Comparison of ENCODE assay signal across 1 cellular context in the genomic region with DNA sequence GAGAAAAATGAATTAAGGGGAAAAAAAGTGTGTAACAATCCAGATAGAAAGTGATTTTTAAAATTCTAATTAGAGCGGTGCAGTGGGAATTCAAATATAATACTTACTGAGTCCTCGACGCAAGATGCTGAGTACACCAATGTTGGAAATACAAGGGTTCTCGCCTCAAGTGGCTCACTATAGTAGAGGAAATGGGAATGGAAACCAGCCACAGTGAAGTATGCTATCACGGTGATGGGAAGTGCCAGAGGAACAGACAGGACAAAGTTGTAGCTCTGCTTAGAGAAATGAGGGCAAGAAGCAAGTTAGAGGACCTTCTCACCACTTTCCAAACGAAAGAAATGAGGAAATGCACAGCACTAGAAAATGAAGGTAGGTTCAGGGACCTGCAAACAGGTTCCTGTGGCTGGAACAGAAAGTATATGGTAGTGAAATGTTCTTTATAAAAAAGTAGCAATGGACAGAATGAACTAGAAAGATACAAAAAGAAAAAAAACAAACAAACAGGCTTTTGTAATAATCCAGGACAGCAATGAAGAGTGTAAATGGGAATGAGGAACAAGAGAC.
TF ChIP-seq lines count a peak whose summit lies in the region.

No MANE protein-coding gene starts in this region.

TF ChIP-seq in HEK293, 187 proteins besides CTCF, POLR2A, EP300 and RAD21:
- TF ChIP-seq ZNF274 (IDR thresholded peaks at IDR 0.05; ENCODE audit: low read length) (no peak), ZNF274 (tag by site-specific recombination; IDR thresholded peaks at IDR 0.05; ENCODE audit: borderline replicate concordance) (no peak), ZNF366 (tag by site-specific recombination; conservative IDR thresholded peaks at IDR 0.05) (peak; percentile 42; the same call in 1 of the 2 replicates), ZNF112 (tag by site-specific recombination; IDR thresholded peaks at IDR 0.05) (no peak), ZNF521 (tag by site-specific recombination; IDR thresholded peaks at IDR 0.05) (no peak), SCRT2 (tag by site-specific recombination; IDR thresholded peaks at IDR 0.05) (peak; percentile 97), SCRT1 (tag by site-specific recombination; IDR thresholded peaks at IDR 0.05; ENCODE audit: borderline replicate concordance) (peak; percentile 78), PRDM1 (tag by site-specific recombination; IDR thresholded peaks at IDR 0.05) (peak; percentile 85)
- TF ChIP-seq, protein P1, sequence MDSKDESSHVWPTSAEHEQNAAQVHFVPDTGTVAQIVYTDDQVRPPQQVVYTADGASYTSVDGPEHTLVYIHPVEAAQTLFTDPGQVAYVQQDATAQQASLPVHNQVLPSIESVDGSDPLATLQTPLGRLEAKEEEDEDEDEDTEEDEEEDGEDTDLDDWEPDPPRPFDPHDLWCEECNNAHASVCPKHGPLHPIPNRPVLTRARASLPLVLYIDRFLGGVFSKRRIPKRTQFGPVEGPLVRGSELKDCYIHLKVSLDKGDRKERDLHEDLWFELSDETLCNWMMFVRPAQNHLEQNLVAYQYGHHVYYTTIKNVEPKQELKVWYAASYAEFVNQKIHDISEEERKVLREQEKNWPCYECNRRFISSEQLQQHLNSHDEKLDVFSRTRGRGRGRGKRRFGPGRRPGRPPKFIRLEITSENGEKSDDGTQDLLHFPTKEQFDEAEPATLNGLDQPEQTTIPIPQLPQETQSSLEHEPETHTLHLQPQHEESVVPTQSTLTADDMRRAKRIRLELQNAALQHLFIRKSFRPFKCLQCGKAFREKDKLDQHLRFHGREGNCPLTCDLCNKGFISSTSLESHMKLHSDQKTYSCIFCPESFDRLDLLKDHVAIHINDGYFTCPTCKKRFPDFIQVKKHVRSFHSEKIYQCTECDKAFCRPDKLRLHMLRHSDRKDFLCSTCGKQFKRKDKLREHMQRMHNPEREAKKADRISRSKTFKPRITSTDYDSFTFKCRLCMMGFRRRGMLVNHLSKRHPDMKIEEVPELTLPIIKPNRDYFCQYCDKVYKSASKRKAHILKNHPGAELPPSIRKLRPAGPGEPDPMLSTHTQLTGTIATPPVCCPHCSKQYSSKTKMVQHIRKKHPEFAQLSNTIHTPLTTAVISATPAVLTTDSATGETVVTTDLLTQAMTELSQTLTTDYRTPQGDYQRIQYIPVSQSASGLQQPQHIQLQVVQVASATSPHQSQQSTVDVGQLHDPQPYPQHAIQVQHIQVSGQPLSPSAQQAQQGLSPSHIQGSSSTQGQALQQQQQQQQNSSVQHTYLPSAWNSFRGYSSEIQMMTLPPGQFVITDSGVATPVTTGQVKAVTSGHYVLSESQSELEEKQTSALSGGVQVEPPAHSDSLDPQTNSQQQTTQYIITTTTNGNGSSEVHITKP (tag by site-specific recombination; IDR thresholded peaks at IDR 0.05): no peak
TF ChIP-seq in HEK293: peak in this region for 4.
